ENCODE assay signal across 1 cellular context in genomic region chr4:9820343-9820742, GRCh38.
TF ChIP-seq lines count a peak whose summit lies in the region.

No MANE protein-coding gene starts in this region.

TF ChIP-seq in K562, 482 proteins besides CTCF, POLR2A, EP300 and RAD21 (continued from another document):
- no peak for TF ChIP-seq THAP12 (CRISPR knock-in tag; IDR thresholded peaks at IDR 0.05)
